In genomic region chr18:68449292-68449691, GRCh38 we compare ENCODE assay signal across 21 cellular contexts.
A peak's percentile ranks its signal among the peaks of the same experiment; 100 is the strongest.
DNase-seq lines count a peak whose midpoint lies in the region; ATAC-seq, FAIRE-seq and TF ChIP-seq lines count a peak whose summit lies in the region.
"Had no signal": no experiment of that assay in that cellular context is flagged by ENCODE, and none has a peak within 500 bp of the region (broad histone marks: within the 10 kb centered on the region; RNA-seq: fewer than 3 reads in every experiment).

No MANE protein-coding gene starts in this region.

- no peak for ATAC-seq in HG02623 (IDR thresholded peaks at IDR 0.05; ENCODE audit: unreplicated experiment)
- ATAC-seq: natural killer cell had no signal

- H3K27me3 Mint-ChIP-seq in MCF 10A (ENCODE audit: insufficient read depth, unreplicated experiment) (no peaks in the 10 kb centered on the region), astrocyte (ENCODE audit: low read depth, unreplicated experiment) (no peaks in the 10 kb centered on the region)

- POLR2A ChIA-PET in MCF 10A (lab: Yijun Ruan, JAX), result interaction anchor here (0.6 kb wide), 1 partner anchor 32 kb away, joined by 3 read pairs; no protein-coding TSS in a partner anchor

- TF ChIP-seq POLR2A in breast epithelium (IDR thresholded peaks at IDR 0.05), result no peak

- CTCF ChIA-PET in MCF 10A (lab: Yijun Ruan, JAX), result no interaction called here

- no peak overlapping the region for H3K27ac ChIP-seq in breast epithelium
- H3K27ac ChIP-seq in astrocyte (ENCODE audit: low read depth, low read length), result peak overlapping the region; percentile 74
- H3K27ac ChIP-seq in substantia nigra (ENCODE audit: low read depth, low read length, poor library complexity, severe bottlenecking), result no peak overlapping the region
- H3K27ac ChIP-seq: 22Rv1, spleen, thyroid gland had no signal

- H3K9me3 Mint-ChIP-seq in MCF 10A (ENCODE audit: unreplicated experiment) (peaks cover 2% of the 10 kb centered on the region), astrocyte (ENCODE audit: unreplicated experiment) (no peaks in the 10 kb centered on the region)

- no peaks in the 10 kb centered on the region for H3K27me3 ChIP-seq in breast epithelium
- H3K27me3 ChIP-seq in astrocyte (ENCODE audit: insufficient read depth, low read length), result no peaks in the 10 kb centered on the region
- H3K27me3 ChIP-seq: spleen, thyroid gland had no signal

- H3K4me1 Mint-ChIP-seq in MCF 10A (ENCODE audit: insufficient read depth, unreplicated experiment) (peaks cover 21% of the 10 kb centered on the region), astrocyte (ENCODE audit: low read depth, unreplicated experiment) (peaks cover 18% of the 10 kb centered on the region)
- H3K4me1 Mint-ChIP-seq: activated T-helper 17 cell treated with anti-CD3 and anti-CD28 coated beads, Interleukin-2, amount 50 U/mL, for 72 hours; natural killer cell had no signal

- H3K36me3 Mint-ChIP-seq in MCF 10A (ENCODE audit: insufficient read depth, unreplicated experiment) (no peaks in the 10 kb centered on the region), astrocyte (ENCODE audit: low read depth, unreplicated experiment) (no peaks in the 10 kb centered on the region)
- H3K36me3 Mint-ChIP-seq: natural killer cell; stimulated activated effector memory CD8-positive, alpha-beta T cell treated with anti-CD3 and anti-CD28 coated beads, Interleukin-12 subunit alpha, Interleukin-12 subunit beta, amount 100 ng/mL, for 72 hours had no signal

- H2AFZ ChIP-seq in astrocyte (ENCODE audit: low read depth, low read length), result no peak overlapping the region

- H3K79me2 ChIP-seq in astrocyte (ENCODE audit: insufficient read depth, low read length), result no peaks in the 10 kb centered on the region

- H3K36me3 ChIP-seq in breast epithelium (no peaks in the 10 kb centered on the region), astrocyte (ENCODE audit: insufficient read depth, low read length) (no peaks in the 10 kb centered on the region)
- H3K36me3 ChIP-seq: spleen, thyroid gland had no signal

- peak overlapping the region; percentile 16 for H3K9ac ChIP-seq in astrocyte (ENCODE audit: low read length)

- intact Hi-C loops in MCF 10A (cut with micrococcal nuclease), result no loop called here
- intact Hi-C loops in breast epithelium (cut with DNase I; ENCODE audit: low total_unique reads), result no loop called here

- H4K20me1 ChIP-seq in astrocyte (ENCODE audit: insufficient read depth, low read length), result no peaks in the 10 kb centered on the region

- H3K27ac Mint-ChIP-seq in MCF 10A (ENCODE audit: low read depth, unreplicated experiment) (no peak overlapping the region), astrocyte (ENCODE audit: unreplicated experiment) (peak overlapping the region; percentile 2)
- H3K27ac Mint-ChIP-seq: activated T-helper 17 cell treated with anti-CD3 and anti-CD28 coated beads, Interleukin-2, amount 50 U/mL, for 72 hours; natural killer cell; stimulated activated effector memory CD8-positive, alpha-beta T cell treated with anti-CD3 and anti-CD28 coated beads, Interleukin-12 subunit alpha, Interleukin-12 subunit beta, amount 100 ng/mL, for 72 hours had no signal

- no peaks in the 10 kb centered on the region for H3K9me3 ChIP-seq in breast epithelium
- H3K9me3 ChIP-seq in astrocyte (ENCODE audit: insufficient read depth, low read depth, low read length), result no peaks in the 10 kb centered on the region
- H3K9me3 ChIP-seq: thyroid gland had no signal

- FAIRE-seq in astrocyte (lab: Jason Lieb, UNC), result no peak
- FAIRE-seq: endometrium, islet of Langerhans had no signal

- peak overlapping the region; percentile 48 for H3K4me2 ChIP-seq in astrocyte (ENCODE audit: low read length)

- no TSS peak for BruUV-seq in MCF 10A (replicated peaks; lab: Mats Ljungman, UMichigan)

- no peak for TF ChIP-seq CTCF in MCF 10A (IDR thresholded peaks at IDR 0.05; ENCODE audit: unreplicated experiment)
- TF ChIP-seq CTCF in breast epithelium (IDR thresholded peaks at IDR 0.05), result no peak
- no peak for TF ChIP-seq CTCF in astrocyte (IDR thresholded peaks at IDR 0.05; ENCODE audit: insufficient read depth, low read depth, low read length)
- TF ChIP-seq CTCF in foreskin fibroblast (IDR thresholded peaks at IDR 0.05; ENCODE audit: low read depth, low read length), result no peak

- DNase-seq in MCF 10A (ENCODE audit: unreplicated experiment) (peak; percentile 68), breast epithelium (ENCODE audit: low spot score in 2 of 2) (no peak), astrocyte (ENCODE audit: low read depth) (peak; percentile 95), foreskin fibroblast (peak; percentile 80 to 81), NCI-H128 (lab: John Stamatoyannopoulos, UW; ENCODE audit: unreplicated experiment) (no peak), GM19238 (ENCODE audit: insufficient read length, low spot score) (no peak), substantia nigra (lab: John Stamatoyannopoulos, UW) (no peak)
- DNase-seq: head of caudate nucleus, mesendoderm, natural killer cell, NCI-H1930, posterior cingulate gyrus, SHP77, spleen, thyroid gland had no signal

- no peak overlapping the region for H3K4me3 ChIP-seq in breast epithelium
- H3K4me3 ChIP-seq in astrocyte (ENCODE audit: insufficient read depth, low read depth, low read length), result no peak overlapping the region
- no peak overlapping the region for H3K4me3 ChIP-seq in foreskin fibroblast (ENCODE audit: low read depth in 1 of 2, low read length in 2 of 2)
- H3K4me3 ChIP-seq: spleen, thyroid gland had no signal

- H3K4me1 ChIP-seq in breast epithelium, result no peaks in the 10 kb centered on the region
- peaks cover 21% of the 10 kb centered on the region for H3K4me1 ChIP-seq in astrocyte (ENCODE audit: insufficient read depth, low read length)
- H3K4me1 ChIP-seq: spleen, thyroid gland had no signal

- no peak overlapping the region for H3K4me3 Mint-ChIP-seq in MCF 10A (ENCODE audit: unreplicated experiment)
- no peak overlapping the region for H3K4me3 Mint-ChIP-seq in astrocyte (ENCODE audit: unreplicated experiment)
- H3K4me3 Mint-ChIP-seq: activated T-helper 17 cell treated with anti-CD3 and anti-CD28 coated beads, Interleukin-2, amount 50 U/mL, for 72 hours; natural killer cell; stimulated activated effector memory CD8-positive, alpha-beta T cell treated with anti-CD3 and anti-CD28 coated beads, Interleukin-12 subunit alpha, Interleukin-12 subunit beta, amount 100 ng/mL, for 72 hours had no signal

Comparison
In these comparisons a context has a peak if more than half of its experiments do, and no peak if none do; other contexts are left out.
1. DNase-seq: peak in MCF 10A (single experiment), astrocyte (single experiment) and foreskin fibroblast (2 of 2); none in breast epithelium (0 of 2), NCI-H128 (single experiment), GM19238 (single experiment) and substantia nigra (0 of 49).